Comparison of ENCODE assay signal across 8 cellular contexts in genomic region chr1:92299477-92300125, GRCh38. TPM values are rescaled to one million over a fixed set of nuclear protein-coding genes. Genes with fewer than 3 reads are reported as not detected.
A peak's percentile ranks its signal among the peaks of the same experiment; 100 is the strongest.
DNase-seq lines count a peak whose midpoint lies in the region; ATAC-seq, FAIRE-seq and TF ChIP-seq lines count a peak whose summit lies in the region.

No MANE protein-coding gene starts in this region.

- H3K4me3 ChIP-seq in HUES64 (ENCODE audit: low read length): peak overlapping the region; percentile 93
- peak overlapping the region; percentile 90 for H3K4me3 ChIP-seq in astrocyte (ENCODE audit: insufficient read depth, low read depth, low read length)
- peak overlapping the region; percentile 77 for H3K4me3 ChIP-seq in lower leg skin (ENCODE audit: low read depth, poor library complexity, severe bottlenecking)
- peak overlapping the region; percentile 85 for H3K4me3 ChIP-seq in upper lobe of right lung

- peak overlapping the region; percentile 99 for H2AFZ ChIP-seq in astrocyte (ENCODE audit: low read depth, low read length)

- no peak for FAIRE-seq in astrocyte (lab: Jason Lieb, UNC)

- no peaks in the 10 kb centered on the region for H3K27me3 Mint-ChIP-seq in astrocyte (ENCODE audit: low read depth, unreplicated experiment)

- H3K9me3 ChIP-seq in HUES64 (ENCODE audit: insufficient read depth, low read depth, low read length): no peaks in the 10 kb centered on the region
- no peaks in the 10 kb centered on the region for H3K9me3 ChIP-seq in astrocyte (ENCODE audit: insufficient read depth, low read depth, low read length)
- H3K9me3 ChIP-seq in upper lobe of right lung: no peaks in the 10 kb centered on the region

- H3K36me3 Mint-ChIP-seq in astrocyte (ENCODE audit: low read depth, unreplicated experiment): peaks cover 10% of the 10 kb centered on the region

- H3K27me3 ChIP-seq in HUES64 (ENCODE audit: insufficient read depth, low read length) (no peaks in the 10 kb centered on the region), astrocyte (ENCODE audit: insufficient read depth, low read length) (no peaks in the 10 kb centered on the region), upper lobe of right lung (no peaks in the 10 kb centered on the region)

- H3K79me2 ChIP-seq in astrocyte (ENCODE audit: insufficient read depth, low read length): peaks cover 34% of the 10 kb centered on the region

- H3K4me1 ChIP-seq in HUES64 (ENCODE audit: insufficient read depth, low read length) (peaks cover 13% of the 10 kb centered on the region; the same call in 1 of the 2 replicates), astrocyte (ENCODE audit: insufficient read depth, low read length) (peaks cover 11% of the 10 kb centered on the region), upper lobe of right lung (peaks cover 18% of the 10 kb centered on the region)

- TF ChIP-seq CTCF in C4-2B (conservative IDR thresholded peaks at IDR 0.05) (no peak), astrocyte (IDR thresholded peaks at IDR 0.05; ENCODE audit: insufficient read depth, low read depth, low read length) (no peak), lower leg skin (IDR thresholded peaks at IDR 0.05) (no peak), upper lobe of right lung (IDR thresholded peaks at IDR 0.05) (no peak)

- no peak for ATAC-seq in upper lobe of right lung

- DNase-seq in astrocyte (ENCODE audit: low read depth) (no peak), lower leg skin (ENCODE audit: low spot score in 2 of 2) (no peak), upper lobe of right lung (no peak), COR-L47 (lab: John Stamatoyannopoulos, UW) (no peak), OCI-M2 (lab: John Stamatoyannopoulos, UW; ENCODE audit: unreplicated experiment) (no peak), 8988T (no peak)

- no peak for TF ChIP-seq POLR2A in lower leg skin (IDR thresholded peaks at IDR 0.05)

- intact Hi-C loops in lower leg skin (cut with DNase I; ENCODE audit: low total_unique reads): loop anchor here (5.0 kb wide), 1 partner anchor 1017 kb away; no protein-coding TSS in a partner anchor
- intact Hi-C loops in upper lobe of right lung (cut with DNase I): no loop called here

- H3K4me2 ChIP-seq in astrocyte (ENCODE audit: low read length): peak overlapping the region; percentile 96

- H3K9me3 Mint-ChIP-seq in astrocyte (ENCODE audit: unreplicated experiment): no peaks in the 10 kb centered on the region

- H3K27ac ChIP-seq in C4-2B (peak overlapping the region; percentile 98), HUES64 (ENCODE audit: low read depth, low read length) (peak overlapping the region; percentile 91; the same call in 1 of the 2 replicates), astrocyte (ENCODE audit: low read depth, low read length) (peak overlapping the region; percentile 93), upper lobe of right lung (peak overlapping the region; percentile 85)

- peaks cover 5% of the 10 kb centered on the region for H4K20me1 ChIP-seq in astrocyte (ENCODE audit: insufficient read depth, low read length)

- peaks cover 51% of the 10 kb centered on the region for H3K36me3 ChIP-seq in HUES64 (ENCODE audit: insufficient read depth, low read length)
- H3K36me3 ChIP-seq in astrocyte (ENCODE audit: insufficient read depth, low read length): peaks cover 5% of the 10 kb centered on the region
- peaks cover 27% of the 10 kb centered on the region for H3K36me3 ChIP-seq in upper lobe of right lung

- 36% methylated on average over 9 of the region's 9 CpGs for WGBS in HUES64
- 32 to 36% methylated on average over 9 of the region's 9 CpGs for WGBS in lower leg skin, 2 donors

- peak overlapping the region; percentile 96 for H3K9ac ChIP-seq in HUES64 (ENCODE audit: low read depth, low read length)
- H3K9ac ChIP-seq in astrocyte (ENCODE audit: low read length): peak overlapping the region; percentile 96

- peak overlapping the region; percentile 88 for H3K4me3 Mint-ChIP-seq in astrocyte (ENCODE audit: unreplicated experiment)

- H3K27ac Mint-ChIP-seq in astrocyte (ENCODE audit: unreplicated experiment): peak overlapping the region; percentile 72

- peaks cover 4% of the 10 kb centered on the region for H3K4me1 Mint-ChIP-seq in astrocyte (ENCODE audit: low read depth, unreplicated experiment)

RNA-seq across cellular contexts. Expression of gene RPAP2, which starts 0.7 kb away (rescaled TPM):
- 20.7 TPM for polyA plus RNA-seq in HUES64 (2013, experiment 1 of 2)
- 19.5 TPM for polyA plus RNA-seq in HUES64 (2013, experiment 2 of 2)
- total RNA-seq in astrocyte: 23.0 and 23.7 TPM in 2 replicates
- total RNA-seq in lower leg skin: 10 to 100 TPM in 1 of 4 donors, 1 to 10 TPM in 3; 9.0 to 14.5 (median 9.3) TPM
- 22.3 TPM for total RNA-seq in upper lobe of right lung

RNA-seq across cellular contexts. Expression of gene GLMN, which starts 0.8 kb away (rescaled TPM):
- polyA plus RNA-seq in HUES64 (2013, experiment 1 of 2): 29.5 TPM
- 25.8 TPM for polyA plus RNA-seq in HUES64 (2013, experiment 2 of 2)
- total RNA-seq in astrocyte (13.3 and 13.5 TPM in 2 replicates), lower leg skin (1 to 10 TPM; 4.6 to 9.3 (median 5.1) TPM), upper lobe of right lung (5.8 TPM)
